ENCODE assay signal across 8 cellular contexts in the genomic region with DNA sequence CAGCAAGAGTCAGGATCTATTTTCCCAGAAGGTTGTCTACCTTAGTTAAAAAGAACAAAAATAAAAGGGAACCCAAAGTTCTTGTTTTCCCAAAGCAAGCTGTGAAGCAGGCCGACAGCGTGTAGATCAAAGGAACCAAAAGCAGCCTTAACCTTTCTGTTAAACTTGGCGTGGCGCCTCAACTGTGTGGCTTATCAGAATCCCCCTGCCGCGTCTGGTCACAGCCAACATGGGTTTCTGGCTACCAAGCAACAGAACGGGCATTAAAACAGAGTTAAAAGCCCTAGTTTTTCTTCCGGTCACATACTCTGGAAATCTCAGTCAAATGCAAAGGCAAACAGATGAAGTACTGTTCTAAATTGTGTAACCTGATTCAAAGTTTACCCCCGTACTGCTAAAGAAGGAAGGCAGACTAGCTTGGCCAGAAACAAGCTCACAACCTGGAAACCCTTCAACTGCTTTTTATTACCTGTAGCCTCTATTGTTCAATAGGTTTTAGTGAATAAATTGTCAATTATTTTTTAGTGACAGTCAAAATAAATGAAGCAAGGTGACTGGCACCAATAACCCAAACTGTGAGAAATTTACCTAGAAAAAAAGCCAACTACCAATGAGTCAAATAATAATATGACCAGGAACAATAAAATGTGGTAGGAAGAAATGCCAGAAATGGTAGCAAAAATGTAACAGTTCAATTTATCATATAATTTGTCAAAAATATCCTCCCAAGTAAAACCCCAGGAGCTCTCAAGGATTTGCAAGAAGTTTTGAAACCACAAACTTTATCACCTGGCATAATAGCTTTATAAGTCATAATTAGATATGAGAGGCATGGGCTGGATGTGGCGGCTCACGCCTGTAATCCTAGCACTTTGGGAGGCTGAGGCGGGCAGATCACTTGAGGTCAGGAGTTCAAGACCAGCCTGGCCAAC. TPM values are rescaled to one million over a fixed set of nuclear protein-coding genes. Genes with fewer than 3 reads are reported as not detected.
DNase-seq lines count a peak whose midpoint lies in the region; ATAC-seq and TF ChIP-seq lines count a peak whose summit lies in the region.

No MANE protein-coding gene starts in this region.

- H3K4me1 ChIP-seq in Panc1 (ENCODE audit: control insufficient read depth, insufficient read depth, low read length) = peaks cover 18% of the 10 kb centered on the region

- peaks cover 2% of the 10 kb centered on the region for H3K36me3 Mint-ChIP-seq in T-helper 2 cell treated with Interferon-gamma antibody and Interleukin-4, amounts not matched to agents 5 μg/mL and 100 μg/mL, for 36 hours (ENCODE audit: low read depth)

- DNase-seq in T-helper 2 cell treated with Interferon-gamma antibody and Interleukin-4, amounts not matched to agents 5 μg/mL and 100 μg/mL, for 36 hours (ENCODE audit: low spot score) = no peak
- DNase-seq in T-helper 2 cell (no peak), Panc1 (ENCODE audit: low read depth, low spot score) (no peak), pons (ENCODE audit: low spot score) (peak; percentile 57)

- CTCF ChIA-PET in Panc1 (lab: Charles Lee) = no interaction called here

- peaks cover 7% of the 10 kb centered on the region for H3K4me1 Mint-ChIP-seq in T-helper 2 cell treated with Interferon-gamma antibody and Interleukin-4, amounts not matched to agents 5 μg/mL and 100 μg/mL, for 36 hours (ENCODE audit: low read depth)

- no peak overlapping the region for H3K27ac Mint-ChIP-seq in T-helper 2 cell treated with Interferon-gamma antibody and Interleukin-4, amounts not matched to agents 5 μg/mL and 100 μg/mL, for 36 hours

- ATAC-seq in Panc1 (no peak), HG02970 (IDR thresholded peaks at IDR 0.05; ENCODE audit: low FRiP score, unreplicated experiment) (no peak), GM19463 (IDR thresholded peaks at IDR 0.05; ENCODE audit: unreplicated experiment) (no peak), GM21529 (IDR thresholded peaks at IDR 0.05; ENCODE audit: unreplicated experiment) (no peak)

- no peaks in the 10 kb centered on the region for H3K9me3 ChIP-seq in Panc1 (ENCODE audit: control insufficient read depth, insufficient read depth, low read depth, low read length)

- H3K27me3 Mint-ChIP-seq in T-helper 2 cell treated with Interferon-gamma antibody and Interleukin-4, amounts not matched to agents 5 μg/mL and 100 μg/mL, for 36 hours (ENCODE audit: low read depth) = no peaks in the 10 kb centered on the region

- no peak overlapping the region for H3K4me3 ChIP-seq in Panc1 (ENCODE audit: low read depth in 2 of 2, low read length in 2 of 2)

- TF ChIP-seq CTCF in Panc1 (IDR thresholded peaks at IDR 0.05) = no peak

- H3K4me3 Mint-ChIP-seq in T-helper 2 cell treated with Interferon-gamma antibody and Interleukin-4, amounts not matched to agents 5 μg/mL and 100 μg/mL, for 36 hours = peak overlapping the region; percentile 24

- no peaks in the 10 kb centered on the region for H3K27me3 ChIP-seq in Panc1 (ENCODE audit: control insufficient read depth, insufficient read depth, low read length)

- H3K27ac ChIP-seq in Panc1 (ENCODE audit: low read length) = peak overlapping the region; percentile 55
- peak overlapping the region; percentile 41 for H3K27ac ChIP-seq in cingulate gyrus (ENCODE audit: low read depth, low read length)

- H3K9me3 Mint-ChIP-seq in T-helper 2 cell treated with Interferon-gamma antibody and Interleukin-4, amounts not matched to agents 5 μg/mL and 100 μg/mL, for 36 hours = no peaks in the 10 kb centered on the region

- H3K36me3 ChIP-seq in Panc1 (ENCODE audit: control insufficient read depth, insufficient read depth, low read length) = 0 out of 2 replicates have a peak, but pooled peaks cover 2% of the 10 kb centered on the region

- in situ Hi-C loops in Panc1 (cut with HindIII; ENCODE audit: low pct_unique_long_range_greater_than_20kb, low sequenced_read_pairs) = no loop called here

- BruUV-seq in Panc1 (replicated peaks; lab: Mats Ljungman, UMichigan) = no TSS peak

- intact Hi-C loops in Panc1 (cut with micrococcal nuclease; ENCODE audit: unreplicated experiment) = no loop called here

- POLR2A ChIA-PET in Panc1 (lab: Charles Lee) = no interaction called here

RNA-seq across cellular contexts. Expression of gene CHKA, which starts 21.4 kb away (rescaled TPM):
- total RNA-seq in Panc1 (2021; ENCODE audit: unreplicated experiment) = 136 TPM
- 60.6 TPM for polyA plus RNA-seq in Panc1 (2012; ENCODE audit: insufficient read length)
